ENCODE assay signal across 8 cellular contexts in the genomic region with DNA sequence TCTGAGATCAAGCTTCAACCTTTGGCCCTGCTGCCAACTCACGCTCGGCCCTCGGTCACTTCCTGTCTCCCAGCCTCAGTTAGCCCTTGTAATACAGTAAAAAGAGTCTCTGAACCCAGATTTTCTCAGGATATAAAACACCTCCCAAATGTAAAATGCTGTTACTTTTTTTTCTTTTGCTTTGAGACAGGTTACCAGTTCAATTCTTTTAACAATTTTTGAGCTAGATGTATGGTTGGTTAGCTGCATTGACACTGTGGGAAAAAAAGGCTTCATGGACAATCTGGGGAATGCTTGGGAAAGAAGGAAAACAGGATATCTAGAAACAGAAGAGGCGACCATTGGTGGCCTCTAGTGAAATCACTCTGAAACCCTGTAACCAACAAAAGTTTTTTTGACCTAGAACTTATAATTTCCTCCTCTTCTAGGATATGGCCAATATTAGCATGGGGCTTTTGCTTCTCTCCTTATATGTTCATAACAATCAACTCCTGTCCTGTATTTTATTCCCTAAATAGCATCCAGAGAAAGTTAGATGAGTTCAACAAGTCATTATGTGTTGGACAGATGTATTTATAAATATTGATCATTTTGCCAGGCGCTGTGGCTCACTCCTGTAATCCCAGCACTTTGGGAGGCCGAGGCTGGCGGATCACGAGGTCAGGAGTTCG. TPM values are rescaled to one million over a fixed set of nuclear protein-coding genes. Genes with fewer than 3 reads are reported as not detected.
DNase-seq lines count a peak whose midpoint lies in the region; ATAC-seq and TF ChIP-seq lines count a peak whose summit lies in the region.

No MANE protein-coding gene starts in this region.

- H3K27me3 ChIP-seq in lung (ENCODE audit: control insufficient read depth, insufficient read depth): no peaks in the 10 kb centered on the region

- peaks cover 4 to 11% of the 10 kb centered on the region in 2 donors for H3K4me1 ChIP-seq in lung (ENCODE audit: control insufficient read depth in 2 of 2, insufficient read depth in 2 of 2, low read length in 2 of 2)

- in situ Hi-C loops in astrocyte of the cerebellum (cut with HindIII; ENCODE audit: low sequenced_read_pairs): no loop called here

- H3K4me3 Mint-ChIP-seq in stimulated activated naive CD8-positive, alpha-beta T cell treated with anti-CD3 and anti-CD28 coated beads, Interleukin-15, Interleukin-2, amounts not matched to agents 100 ng/mL and 50 ng/mL, for 24 hours: no peak overlapping the region

- no peak for TF ChIP-seq CTCF in astrocyte of the cerebellum (IDR thresholded peaks at IDR 0.05; ENCODE audit: low read depth, low read length, missing control alignments)
- TF ChIP-seq CTCF in lung (IDR thresholded peaks at IDR 0.05; ENCODE audit: control extremely low read depth, extremely low read depth): no peak

- H3K36me3 ChIP-seq in lung (ENCODE audit: control insufficient read depth in 2 of 2, insufficient read depth in 2 of 2, low read length in 2 of 2): no peaks in the 10 kb centered on the region

- H3K27ac ChIP-seq in lung (ENCODE audit: low read depth in 1 of 2, low read length in 1 of 2): peak overlapping the region; percentile 99 to 100

- no peaks in the 10 kb centered on the region for H3K27me3 Mint-ChIP-seq in stimulated activated naive CD8-positive, alpha-beta T cell treated with anti-CD3 and anti-CD28 coated beads, Interleukin-15, Interleukin-2, amounts not matched to agents 100 ng/mL and 50 ng/mL, for 24 hours

- H3K4me3 ChIP-seq in astrocyte of the cerebellum (ENCODE audit: low read depth, low read length): peak overlapping the region; percentile 90
- peak overlapping the region; percentile 84 for H3K4me3 ChIP-seq in lung

- H3K27ac Mint-ChIP-seq in stimulated activated naive CD8-positive, alpha-beta T cell treated with anti-CD3 and anti-CD28 coated beads, Interleukin-15, Interleukin-2, amounts not matched to agents 100 ng/mL and 50 ng/mL, for 24 hours: peak overlapping the region; percentile 98

- no peak for ATAC-seq in stimulated activated naive CD8-positive, alpha-beta T cell treated with anti-CD3 and anti-CD28 coated beads, Interleukin-15, Interleukin-2, amounts not matched to agents 100 U/mL and 50 U/mL, for 24 hours
- ATAC-seq in lung (ENCODE audit: insufficient read depth, low FRiP score): no peak
- no peak for ATAC-seq in HG02852 (IDR thresholded peaks at IDR 0.05; ENCODE audit: unreplicated experiment)
- no peak for ATAC-seq in HG03039 (IDR thresholded peaks at IDR 0.05; ENCODE audit: unreplicated experiment)
- no peak for ATAC-seq in HG02885 (IDR thresholded peaks at IDR 0.05; ENCODE audit: poor library complexity, unreplicated experiment)

- WGBS in lung, 2 donors: 50 to 54% methylated on average over 9 of the region's 9 CpGs

- no peaks in the 10 kb centered on the region for H3K9me3 ChIP-seq in lung (ENCODE audit: control insufficient read depth in 2 of 2, insufficient read depth in 1 of 2, low read length in 1 of 2)

- H3K36me3 Mint-ChIP-seq in stimulated activated naive CD8-positive, alpha-beta T cell treated with anti-CD3 and anti-CD28 coated beads, Interleukin-15, Interleukin-2, amounts not matched to agents 100 ng/mL and 50 ng/mL, for 24 hours (ENCODE audit: low read depth): no peaks in the 10 kb centered on the region

- no peaks in the 10 kb centered on the region for H3K9me3 Mint-ChIP-seq in stimulated activated naive CD8-positive, alpha-beta T cell treated with anti-CD3 and anti-CD28 coated beads, Interleukin-15, Interleukin-2, amounts not matched to agents 100 ng/mL and 50 ng/mL, for 24 hours

- no peak for DNase-seq in stimulated activated naive CD8-positive, alpha-beta T cell treated with anti-CD3 and anti-CD28 coated beads, Interleukin-15, Interleukin-2, amounts not matched to agents 100 U/mL and 50 U/mL, for 24 hours
- DNase-seq in astrocyte of the cerebellum (ENCODE audit: low read depth) (no peak), lung (ENCODE audit: low spot score) (no peak), NCI-H510A (lab: John Stamatoyannopoulos, UW) (no peak)

- peaks cover 23% of the 10 kb centered on the region for H3K4me1 Mint-ChIP-seq in stimulated activated naive CD8-positive, alpha-beta T cell treated with anti-CD3 and anti-CD28 coated beads, Interleukin-15, Interleukin-2, amounts not matched to agents 100 ng/mL and 50 ng/mL, for 24 hours (ENCODE audit: low read depth)

RNA-seq across cellular contexts. Expression of a gene that starts 1.3 kb away (rescaled TPM):
- 100 to 1,000 TPM in 1 of 2 donors, 10 to 100 TPM in 1; 98.7 to 106 TPM for total RNA-seq in lung
- 10 to 100 TPM; 63.9 to 71.8 TPM for polyA plus RNA-seq in lung

RNA-seq across cellular contexts. Expression of a gene that starts 21.0 kb away (rescaled TPM):
- 1 to 10 TPM; 1.8 to 5.9 TPM for total RNA-seq in lung
- under 1 TPM; 0.85 to 0.98 TPM for polyA plus RNA-seq in lung
